In the genomic region with DNA sequence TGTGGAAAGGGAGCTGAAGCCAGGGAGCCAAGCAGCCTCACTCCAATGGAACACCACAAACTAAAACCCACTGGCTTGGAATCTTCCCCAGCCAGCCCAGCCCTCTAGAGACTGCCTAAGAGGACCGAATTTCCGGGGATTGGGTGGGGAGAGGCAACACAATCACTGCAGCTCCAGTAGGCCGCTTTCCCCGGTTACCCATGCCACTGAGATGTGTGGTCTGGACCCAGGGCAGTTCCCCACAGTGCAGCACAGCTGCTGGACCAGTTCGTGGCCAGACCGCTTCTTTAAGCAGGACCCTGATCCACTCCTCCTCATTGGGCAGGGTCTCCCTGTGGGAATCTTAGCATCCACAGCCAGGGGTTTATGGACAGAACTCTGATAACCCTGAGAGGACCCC, we compare ENCODE assay signal across 23 cellular contexts.
"Had no signal": no experiment of that assay in that cellular context is flagged by ENCODE, and none has a peak within 500 bp of the region (broad histone marks: within the 10 kb centered on the region; RNA-seq: fewer than 3 reads in every experiment).

No MANE protein-coding gene starts in this region.

- H3K9me3 Mint-ChIP-seq: stimulated activated effector memory CD8-positive, alpha-beta T cell treated with anti-CD3 and anti-CD28 coated beads, Interleukin-12 subunit alpha, Interleukin-12 subunit beta, amount 100 ng/mL, for 72 hours; stimulated activated memory B cell treated with anti-CD40 and anti-IgM and Interleukin-4, amounts not matched to agents 10 μg/mL and 1 μg/mL and 100 μg/mL, for 72 hours had no signal

- H3K27ac Mint-ChIP-seq: stimulated activated effector memory CD8-positive, alpha-beta T cell treated with anti-CD3 and anti-CD28 coated beads, Interleukin-12 subunit alpha, Interleukin-12 subunit beta, amount 100 ng/mL, for 72 hours; stimulated activated memory B cell treated with anti-CD40 and anti-IgM and Interleukin-4, amounts not matched to agents 10 μg/mL and 1 μg/mL and 100 μg/mL, for 72 hours; stimulated activated naive B cell treated with anti-CD40 and anti-IgM and Interleukin-4, amounts not matched to agents 10 μg/mL and 1 μg/mL and 100 μg/mL, for 72 hours; stimulated activated naive CD8-positive, alpha-beta T cell treated with anti-CD3 and anti-CD28 coated beads, Interleukin-15, amount 100 ng/mL, for 72 hours; stimulated activated naive CD8-positive, alpha-beta T cell treated with anti-CD3 and anti-CD28 coated beads, Interleukin-15, Interleukin-2, amounts not matched to agents 100 ng/mL and 50 ng/mL, for 24 hours; type B pancreatic cell had no signal

- H3K36me3 Mint-ChIP-seq: stimulated activated effector memory CD8-positive, alpha-beta T cell treated with anti-CD3 and anti-CD28 coated beads, Interleukin-12 subunit alpha, Interleukin-12 subunit beta, amount 100 ng/mL, for 72 hours; stimulated activated memory B cell treated with anti-CD40 and anti-IgM and Interleukin-4, amounts not matched to agents 10 μg/mL and 1 μg/mL and 100 μg/mL, for 72 hours; stimulated activated naive B cell treated with anti-CD40 and anti-IgM and Interleukin-4, amounts not matched to agents 10 μg/mL and 1 μg/mL and 100 μg/mL, for 72 hours; type B pancreatic cell had no signal

- DNase-seq: stimulated activated CD4-positive, alpha-beta T cell treated with anti-CD3 and anti-CD28 coated beads, Interleukin-2, amount 100 ng/mL, for 48 hours; stimulated activated CD4-positive, alpha-beta T cell treated with anti-CD3 and anti-CD28 coated beads, Interleukin-4, amount 100 ng/mL, for 1 hour; stimulated activated CD4-positive, alpha-beta T cell treated with anti-CD3 and anti-CD28 coated beads, Interleukin-4, amount 100 ng/mL, for 24 hours; stimulated activated CD4-positive, alpha-beta T cell treated with anti-CD3 and anti-CD28 coated beads, Interleukin-4, amount 100 ng/mL, for 4 hours; stimulated activated CD8-positive, alpha-beta memory T cell treated with anti-CD3 and anti-CD28 coated beads, Interleukin-4, amount 100 ng/mL, for 48 hours; stimulated activated naive B cell treated with anti-CD40 and anti-IgM and Interleukin-4, amounts not matched to agents 10 μg/mL and 1 μg/mL and 100 μg/mL, for 72 hours; stimulated activated naive CD4-positive, alpha-beta T cell treated with Interleukin-2 at 50 U/mL for 16 hours; stimulated activated naive CD8-positive, alpha-beta T cell treated with anti-CD3 and anti-CD28 coated beads, Interleukin-15, amount 100 ng/mL, for 72 hours; stimulated activated naive CD8-positive, alpha-beta T cell treated with anti-CD3 and anti-CD28 coated beads, Interleukin-15, Interleukin-2, amounts not matched to agents 100 U/mL and 50 U/mL, for 24 hours; stomach; substantia nigra; testis; thyroid gland; tibial artery; transverse colon; trophoblast cell; upper lobe of left lung; upper lobe of right lung; uterus had no signal

- H3K27me3 Mint-ChIP-seq: stimulated activated memory B cell treated with anti-CD40 and anti-IgM and Interleukin-4, amounts not matched to agents 10 μg/mL and 1 μg/mL and 100 μg/mL, for 72 hours; stimulated activated naive CD8-positive, alpha-beta T cell treated with anti-CD3 and anti-CD28 coated beads, Interleukin-15, amount 100 ng/mL, for 72 hours; stimulated activated naive CD8-positive, alpha-beta T cell treated with anti-CD3 and anti-CD28 coated beads, Interleukin-15, Interleukin-2, amounts not matched to agents 100 ng/mL and 50 ng/mL, for 24 hours; type B pancreatic cell had no signal

- H3K4me3 Mint-ChIP-seq: stimulated activated effector memory CD8-positive, alpha-beta T cell treated with anti-CD3 and anti-CD28 coated beads, Interleukin-12 subunit alpha, Interleukin-12 subunit beta, amount 100 ng/mL, for 72 hours; stimulated activated memory B cell treated with anti-CD40 and anti-IgM and Interleukin-4, amounts not matched to agents 10 μg/mL and 1 μg/mL and 100 μg/mL, for 72 hours; stimulated activated naive B cell treated with anti-CD40 and anti-IgM and Interleukin-4, amounts not matched to agents 10 μg/mL and 1 μg/mL and 100 μg/mL, for 72 hours; stimulated activated naive CD8-positive, alpha-beta T cell treated with anti-CD3 and anti-CD28 coated beads, Interleukin-15, amount 100 ng/mL, for 72 hours; stimulated activated naive CD8-positive, alpha-beta T cell treated with anti-CD3 and anti-CD28 coated beads, Interleukin-15, Interleukin-2, amounts not matched to agents 100 ng/mL and 50 ng/mL, for 24 hours; type B pancreatic cell had no signal

- H3K4me1 Mint-ChIP-seq: stimulated activated effector memory CD8-positive, alpha-beta T cell treated with anti-CD3 and anti-CD28 coated beads, Interleukin-12 subunit alpha, Interleukin-12 subunit beta, amount 100 ng/mL, for 72 hours; stimulated activated memory B cell treated with anti-CD40 and anti-IgM and Interleukin-4, amounts not matched to agents 10 μg/mL and 1 μg/mL and 100 μg/mL, for 72 hours; stimulated activated naive B cell treated with anti-CD40 and anti-IgM and Interleukin-4, amounts not matched to agents 10 μg/mL and 1 μg/mL and 100 μg/mL, for 72 hours had no signal
